ENCODE assay signal across 19 cellular contexts in genomic region chr5:43210570-43210969, GRCh38. TPM values are rescaled to one million over a fixed set of nuclear protein-coding genes. Genes with fewer than 3 reads are reported as not detected.
DNase-seq lines count a peak whose midpoint lies in the region; ATAC-seq, FAIRE-seq and TF ChIP-seq lines count a peak whose summit lies in the region.
"Had no signal": no experiment of that assay in that cellular context is flagged by ENCODE, and none has a peak within 500 bp of the region (broad histone marks: within the 10 kb centered on the region; RNA-seq: fewer than 3 reads in every experiment).

No MANE protein-coding gene starts in this region.

- no peaks in the 10 kb centered on the region for H3K9me2 ChIP-seq in hepatocyte (replicated peaks; ENCODE audit: insufficient read depth)

- intact Hi-C loops in K562 (cut with micrococcal nuclease): loop anchor here (5.0 kb wide), 2 partner anchors 88 to 133 kb away; partner anchors contain the start of gene ZNF131

- H3K79me2 ChIP-seq in K562 (ENCODE audit: control insufficient read depth, insufficient read depth, low read length) (no peaks in the 10 kb centered on the region), hepatocyte (no peaks in the 10 kb centered on the region)

- in situ Hi-C loops in K562 (cut with MboI): no loop called here

- no peak for TF ChIP-seq POLR2A in K562 (conservative IDR thresholded peaks at IDR 0.05)

- H3K27me3 ChIP-seq in H7 (ENCODE audit: control insufficient read depth, insufficient read depth, low read length) (peaks cover 1% of the 10 kb centered on the region; the same call in 1 of the 2 replicates), K562 (ENCODE audit: control insufficient read depth in 2 of 2, insufficient read depth in 2 of 2, low read length in 2 of 2) (no peaks in the 10 kb centered on the region), hepatocyte (no peaks in the 10 kb centered on the region)
- H3K27me3 ChIP-seq: BLaER1 had no signal

- H2AFZ ChIP-seq in K562 (ENCODE audit: low read depth, low read length): peak overlapping the region; percentile 57
- H2AFZ ChIP-seq in hepatocyte: no peak overlapping the region

- H3K4me3 ChIP-seq in GM12865 (ENCODE audit: low read depth, low read length) (no peak overlapping the region), H7 (ENCODE audit: insufficient read depth, low read depth, low read length) (no peak overlapping the region), K562 (no peak overlapping the region), hepatocyte (no peak overlapping the region)
- H3K4me3 ChIP-seq: BLaER1 had no signal

- no peak for ATAC-seq in K562

- no TSS peak for BruUV-seq in K562 (replicated peaks; lab: Mats Ljungman, UMichigan)

- no peak for TF ChIP-seq CTCF in GM12865 (IDR thresholded peaks at IDR 0.05; ENCODE audit: insufficient read depth, low read depth, low read length, missing control alignments)
- TF ChIP-seq CTCF in K562 (IDR thresholded peaks at IDR 0.05 in 2 of 3, conservative IDR thresholded peaks at IDR 0.05 in 1 of 3; ENCODE audit: insufficient read depth in 2 of 3, low read depth in 1 of 3, low read length in 3 of 3): no peak
- no peak for TF ChIP-seq CTCF in hepatocyte (IDR thresholded peaks at IDR 0.05; ENCODE audit: poor library complexity)

- H3K36me3 ChIP-seq in H7 (replicated peaks; ENCODE audit: control insufficient read depth, insufficient read depth, low read length) (no peaks in the 10 kb centered on the region), K562 (ENCODE audit: control insufficient read depth, insufficient read depth, low read length) (no peaks in the 10 kb centered on the region), hepatocyte (replicated peaks; ENCODE audit: insufficient read depth, low read depth) (no peaks in the 10 kb centered on the region)
- H3K36me3 ChIP-seq: BLaER1 had no signal

- H3K4me1 ChIP-seq in K562 (replicated peaks in 1 of 2; ENCODE audit: control insufficient read depth in 2 of 2, insufficient read depth in 2 of 2, low read length in 2 of 2) (peaks cover 26 to 39% of the 10 kb centered on the region in 2 experiments), hepatocyte (ENCODE audit: insufficient read depth) (no peaks in the 10 kb centered on the region)
- H3K4me1 ChIP-seq: BLaER1 had no signal

- H3K9ac ChIP-seq in K562 (ENCODE audit: insufficient read depth in 1 of 2, low read depth in 2 of 2, low read length in 2 of 2): no peak overlapping the region
- H3K9ac ChIP-seq: BLaER1 had no signal

- DNase-seq in GM12865 (ENCODE audit: low read depth) (peak; percentile 28), H7 (peak; percentile 18), NCI-H526 (lab: John Stamatoyannopoulos, UW) (peak; percentile 39 to 60), K562 (ENCODE audit: extremely low read depth in 1 of 4, low spot score in 3 of 4) (no peak), hepatocyte (ENCODE audit: low spot score) (no peak), DMS153 (lab: John Stamatoyannopoulos, UW) (no peak)
- no peak for DNase-seq in activated effector memory CD4-positive, alpha-beta T cell treated with anti-CD3 and anti-CD28 coated beads, Interleukin-2, amount 50 U/mL, for 16 hours
- DNase-seq: 8988T; CD4-positive, alpha-beta memory T cell; DMS79 treated with DMSO at 0.1 percent for 48 hours; GF-D8; HCEC 1CT; IMR-90; KBM-7 had no signal

- POLR2A ChIA-PET in K562 (lab: Yijun Ruan, JAX): no interaction called here

- no peak for TF ChIP-seq EP300 in K562 (IDR thresholded peaks at IDR 0.05; ENCODE audit: low read length)

- H3K4me2 ChIP-seq in K562 (ENCODE audit: insufficient read depth, low read length) (no peak overlapping the region), hepatocyte (no peak overlapping the region)
- H3K4me2 ChIP-seq: BLaER1 had no signal

- no peak for TF ChIP-seq RAD21 in K562 (CRISPR knock-in tag; conservative IDR thresholded peaks at IDR 0.05 in 1 of 2, IDR thresholded peaks at IDR 0.05 in 1 of 2)

- H4K20me1 ChIP-seq in K562 (replicated peaks; ENCODE audit: control insufficient read depth, insufficient read depth, low read length) (no peaks in the 10 kb centered on the region), hepatocyte (ENCODE audit: insufficient read depth, poor library complexity, severe bottlenecking) (no peaks in the 10 kb centered on the region)
- H4K20me1 ChIP-seq: BLaER1 had no signal

- H3K9me1 ChIP-seq in K562 (ENCODE audit: control insufficient read depth, insufficient read depth, low read length): no peaks in the 10 kb centered on the region

- no peak for FAIRE-seq in K562 (lab: Jason Lieb, UNC)
- FAIRE-seq: GM12892, H1, HTR-8/SVneo had no signal

- WGBS in K562 (ENCODE audit: insufficient coverage, low coverage, missing lambda C conversion rate): 30% methylated on average over 6 of the region's 6 CpGs
- 60% methylated on average over 6 of the region's 6 CpGs for WGBS in hepatocyte (ENCODE audit: low lambda C conversion rate, missing lambda C conversion rate)

- no peak overlapping the region for H3K27ac ChIP-seq in K562 (ENCODE audit: extremely low read depth, low read depth, low read length)
- H3K27ac ChIP-seq in hepatocyte: no peak overlapping the region
- H3K27ac ChIP-seq: BLaER1 had no signal

- H3K9me3 ChIP-seq in K562 (replicated peaks; ENCODE audit: control insufficient read depth, insufficient read depth, low read depth, low read length) (no peaks in the 10 kb centered on the region), hepatocyte (ENCODE audit: low read depth) (no peaks in the 10 kb centered on the region)
- H3K9me3 ChIP-seq: BLaER1 had no signal

- CTCF ChIA-PET in K562 (lab: Yijun Ruan, JAX; ENCODE audit: low intra/inter-chr PET ratio): no interaction called here

TF ChIP-seq in K562, 482 proteins besides CTCF, POLR2A, EP300 and RAD21:
- peak; percentile 10; the same call in 1 of the 2 replicates for TF ChIP-seq CBFA2T3 (IDR thresholded peaks at IDR 0.05)
- TF ChIP-seq ZNF518B (CRISPR knock-in tag; IDR thresholded peaks at IDR 0.05): no peak

RNA-seq across cellular contexts. Expression of gene NIM1K, which starts 18.5 kb away (rescaled TPM):
- not detected in 2 replicates for total RNA-seq in H7 (2014; rRNA removed; shearing (Covaris generic))
- total RNA-seq in K562 (2011; cell fraction: chromatin; rRNA removed; ENCODE audit: low replicate concordance): 0.12 and 0.14 TPM in 2 replicates
- total RNA-seq in K562 (2011; cell fraction: nucleolus; rRNA removed): not detected in 2 replicates
- total RNA-seq in K562 (2011; cell fraction: nucleoplasm; rRNA removed): not detected in 2 replicates
- total RNA-seq in K562 (2014; rRNA removed): 0.04 TPM in 1 of 2 replicates, not detected in the other
- total RNA-seq in K562 (2014; rRNA removed; fragmentation: Illumina TruSeq; extraction: Trizol): not detected in 2 replicates
- 0.07 and 0.08 TPM in 2 replicates for total RNA-seq in K562 (2015; rRNA removed; fragmentation: Illumina TruSeq; extraction: Trizol)
- 0.13 and 0.31 TPM in 2 replicates for total RNA-seq in K562 (2021)
- polyA plus RNA-seq in K562 (2011; rRNA removed): 0.04 TPM in 1 of 2 replicates, not detected in the other
- polyA plus RNA-seq in K562 (2011; cell fraction: cytosol; rRNA removed): 0.03 TPM in 1 of 2 replicates, not detected in the other
- polyA plus RNA-seq in K562 (2011; cell fraction: nucleus; rRNA removed): 0.06 and 0.13 TPM in 2 replicates
- polyA plus RNA-seq in K562 (2012): 0.08 TPM in 2 replicates
- 0.04 and 0.09 TPM in 2 replicates for polyA plus RNA-seq in K562 (2014; fragmentation: Illumina TruSeq; extraction: Trizol)
- polyA plus RNA-seq in K562 (2014; fragmentation: Nextera tagmentation; extraction: Ambion mirVana): under 1 TPM in 1 of 2 experiments, not detected in 1; 0.03 TPM
- 0.34 TPM in 1 of 2 replicates, not detected in the other for polyA plus RNA-seq in K562 (2014; rRNA removed)
- 0.09 and 0.21 TPM in 2 replicates for polyA minus RNA-seq in K562 (2011; rRNA and poly(A)+ RNA removed)
- polyA minus RNA-seq in K562 (2011; cell fraction: cytosol; rRNA and poly(A)+ RNA removed): not detected in 2 replicates
- polyA minus RNA-seq in K562 (2011; cell fraction: nucleus; rRNA and poly(A)+ RNA removed): 0.13 TPM in 1 of 2 replicates, not detected in the other
- not detected in 2 replicates for total RNA-seq in hepatocyte
- 0.57 TPM in 1 of 2 replicates, not detected in the other for polyA plus RNA-seq in hepatocyte
- total RNA-seq: H1 had no signal
- polyA plus RNA-seq: CD14-positive monocyte, H1 had no signal

Comparison
In these comparisons a context has a peak if more than half of its experiments do, and no peak if none do; other contexts are left out.
1. DNase-seq: peak in GM12865 (single experiment), H7 (single experiment) and NCI-H526 (2 of 2); none in K562 (0 of 4), hepatocyte (single experiment), activated effector memory CD4-positive, alpha-beta T cell treated with anti-CD3 and anti-CD28 coated beads, Interleukin-2, amount 50 U/mL, for 16 hours (single experiment) and DMS153 (single experiment).